8 cellular contexts compared by ENCODE assay signal in genomic region chr17:19533718-19534561, GRCh38. TPM values are rescaled to one million over a fixed set of nuclear protein-coding genes. Genes with fewer than 3 reads are reported as not detected.
DNase-seq lines count a peak whose midpoint lies in the region; ATAC-seq and TF ChIP-seq lines count a peak whose summit lies in the region.

Gene SLC47A1, plus strand, starts transcription at chr17:19533854. Its CDS starts 86 bp downstream, at chr17:19533940.

- H3K27me3 Mint-ChIP-seq in activated CD4-positive, alpha-beta T cell treated with anti-CD3 and anti-CD28 coated beads, Interleukin-2, amount 10 ng/mL, durations not matched to agents 24 days and 14 days: peaks cover 55% of the 10 kb centered on the region

- peak; percentile 82 for ATAC-seq in foreskin keratinocyte
- no peak for ATAC-seq in GM18517 (IDR thresholded peaks at IDR 0.05; ENCODE audit: unreplicated experiment)
- ATAC-seq in HG03521 (IDR thresholded peaks at IDR 0.05; ENCODE audit: unreplicated experiment): no peak

- H3K9me3 Mint-ChIP-seq in activated CD4-positive, alpha-beta T cell treated with anti-CD3 and anti-CD28 coated beads, Interleukin-2, amount 10 ng/mL, durations not matched to agents 24 days and 14 days: no peaks in the 10 kb centered on the region

- intact Hi-C loops in activated CD4-positive, alpha-beta T cell treated with anti-CD3 and anti-CD28 coated beads, Interleukin-2, amount 10 ng/mL, durations not matched to agents 24 days and 14 days (cut with micrococcal nuclease): no loop called here

- H3K36me3 ChIP-seq in neuron (ENCODE audit: insufficient read depth, low read length): no peaks in the 10 kb centered on the region

- H3K4me1 ChIP-seq in foreskin keratinocyte: no peaks in the 10 kb centered on the region
- peaks cover 7% of the 10 kb centered on the region for H3K4me1 ChIP-seq in neuron (ENCODE audit: insufficient read depth, low read length)

- no peak within 1 kb of the TSS for H3K27ac ChIP-seq in foreskin keratinocyte

- no peak for TF ChIP-seq CTCF in foreskin keratinocyte (conservative IDR thresholded peaks at IDR 0.05)

- H3K27ac Mint-ChIP-seq in activated CD4-positive, alpha-beta T cell treated with anti-CD3 and anti-CD28 coated beads, Interleukin-2, amount 10 ng/mL, durations not matched to agents 24 days and 14 days: no peak within 1 kb of the TSS

- H3K36me3 Mint-ChIP-seq in activated CD4-positive, alpha-beta T cell treated with anti-CD3 and anti-CD28 coated beads, Interleukin-2, amount 10 ng/mL, durations not matched to agents 24 days and 14 days (ENCODE audit: low read depth): no peaks in the 10 kb centered on the region

- H3K4me1 Mint-ChIP-seq in activated CD4-positive, alpha-beta T cell treated with anti-CD3 and anti-CD28 coated beads, Interleukin-2, amount 10 ng/mL, durations not matched to agents 24 days and 14 days: no peaks in the 10 kb centered on the region

- peak within 1 kb of the TSS; percentile 67 for H2AFZ ChIP-seq in neuron (ENCODE audit: low read depth, low read length)

- peak within 1 kb of the TSS; percentile 27 for H3K4me3 ChIP-seq in neuron (ENCODE audit: low read length)

- H3K9me3 ChIP-seq in neuron (ENCODE audit: low read length): peaks cover 2% of the 10 kb centered on the region

- H3K4me3 Mint-ChIP-seq in activated CD4-positive, alpha-beta T cell treated with anti-CD3 and anti-CD28 coated beads, Interleukin-2, amount 10 ng/mL, durations not matched to agents 24 days and 14 days: peak within 1 kb of the TSS; percentile 37

- peaks cover 39% of the 10 kb centered on the region for H3K27me3 ChIP-seq in foreskin keratinocyte
- peaks cover 44% of the 10 kb centered on the region for H3K27me3 ChIP-seq in neuron (ENCODE audit: insufficient read depth, low read length)

- DNase-seq in activated CD4-positive, alpha-beta T cell treated with anti-CD3 and anti-CD28 coated beads, Interleukin-2, amount 10 ng/mL, durations not matched to agents 24 days and 14 days: peak; percentile 63
- DNase-seq in activated CD4-positive, alpha-beta T cell treated with anti-CD3 and anti-CD28 coated beads for 1 hour: no peak
- DNase-seq in activated CD4-positive, alpha-beta T cell treated with anti-CD3 and anti-CD28 coated beads, Interleukin-2, amount 50 U/mL, for 48 hours: peak; percentile 17 to 33
- DNase-seq in foreskin keratinocyte (peak in 1 of 2 donors; percentile 29), NAMALWA (ENCODE audit: low spot score) (no peak)

RNA-seq across cellular contexts. Expression of gene SLC47A1, which starts in this region (rescaled TPM):
- total RNA-seq in activated CD4-positive, alpha-beta T cell treated with anti-CD3 and anti-CD28 coated beads, Interleukin-2, amount 10 ng/mL, durations not matched to agents 24 days and 14 days: not detected in 2 replicates
- total RNA-seq in foreskin keratinocyte: 1.8 and 2.0 TPM in 2 replicates
- 1.3 and 1.4 TPM in 2 replicates for polyA plus RNA-seq in foreskin keratinocyte

Comparison
In these comparisons a context has a peak if more than half of its experiments do, and no peak if none do; other contexts are left out.
1. DNase-seq: peak in activated CD4-positive, alpha-beta T cell treated with anti-CD3 and anti-CD28 coated beads, Interleukin-2, amount 50 U/mL, for 48 hours (2 of 2); none in activated CD4-positive, alpha-beta T cell treated with anti-CD3 and anti-CD28 coated beads for 1 hour (single experiment) and NAMALWA (single experiment).
2. Peak in DNase-seq in activated CD4-positive, alpha-beta T cell treated with anti-CD3 and anti-CD28 coated beads, Interleukin-2, amount 10 ng/mL, durations not matched to agents 24 days and 14 days; RNA of the gene not detected or under 1 TPM.